Comparison of ENCODE assay signal across 28 cellular contexts in the genomic region with DNA sequence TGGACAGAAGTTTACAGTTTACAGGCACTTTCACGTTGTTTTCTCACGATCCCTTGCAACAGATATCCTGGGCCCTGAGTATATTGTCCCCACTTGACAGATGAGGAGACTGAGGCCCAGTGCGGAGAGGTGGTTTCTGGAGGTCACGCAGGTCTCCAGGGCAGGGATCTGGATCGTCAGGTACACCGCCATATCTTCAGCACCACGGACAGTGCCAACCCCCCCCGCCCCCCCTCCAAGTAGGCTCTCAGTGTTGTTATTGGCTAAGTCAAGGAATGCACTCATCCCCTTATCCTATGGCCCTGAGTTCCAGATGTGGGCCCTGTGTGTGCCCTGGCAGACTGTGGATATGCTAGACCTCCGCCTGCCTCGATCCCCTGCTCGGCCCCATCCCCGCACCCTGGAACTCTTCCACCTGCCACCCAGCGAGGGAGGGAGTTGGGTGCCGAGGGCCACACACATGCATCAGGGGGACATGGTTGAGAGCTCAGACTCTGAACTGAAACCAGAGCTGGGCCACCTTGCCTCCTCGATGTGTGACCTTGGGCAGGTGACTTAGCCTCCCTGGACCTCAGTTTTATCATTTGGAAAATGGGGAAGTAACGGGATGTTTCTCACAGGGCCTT. TPM values are rescaled to one million over a fixed set of nuclear protein-coding genes. Genes with fewer than 3 reads are reported as not detected.
DNase-seq lines count a peak whose midpoint lies in the region; ATAC-seq, FAIRE-seq and TF ChIP-seq lines count a peak whose summit lies in the region.
"Had no signal": no experiment of that assay in that cellular context is flagged by ENCODE, and none has a peak within 500 bp of the region (broad histone marks: within the 10 kb centered on the region; RNA-seq: fewer than 3 reads in every experiment).

No MANE protein-coding gene starts in this region.

- CTCF ChIA-PET in A549 (lab: Yijun Ruan, JAX): no interaction called here
- CTCF ChIA-PET in activated CD8-positive, alpha-beta T cell treated with anti-CD3 and anti-CD28 coated beads for 36 hours (lab: Charles Lee): no interaction called here

- no peaks in the 10 kb centered on the region for H3K9me3 Mint-ChIP-seq in activated CD8-positive, alpha-beta T cell treated with anti-CD3 and anti-CD28 coated beads for 36 hours
- H3K9me3 Mint-ChIP-seq: natural killer cell; T-helper 2 cell treated with Interferon-gamma antibody and Interleukin-4, amounts not matched to agents 5 μg/mL and 100 μg/mL, for 36 hours had no signal

- H3K4me1 ChIP-seq in A549: peaks cover 17% of the 10 kb centered on the region
- H3K4me1 ChIP-seq in OCI-LY3 (ENCODE audit: low read length): peaks cover 26% of the 10 kb centered on the region
- H3K4me1 ChIP-seq: colonic mucosa, parathyroid adenoma, right lobe of liver, SJSA1 had no signal

- no peak for ATAC-seq in A549
- ATAC-seq in activated CD8-positive, alpha-beta T cell treated with anti-CD3 and anti-CD28 coated beads for 36 hours: no peak
- ATAC-seq in HG03460 (IDR thresholded peaks at IDR 0.05; ENCODE audit: unreplicated experiment): no peak
- ATAC-seq: activated CD8-positive, alpha-beta memory T cell treated with anti-CD3 and anti-CD28 coated beads, Interleukin-2, amount 10 ng/mL, durations not matched to agents 7 days and 5 days; natural killer cell; right lobe of liver; stimulated activated naive B cell treated with anti-CD40 and anti-IgM and Interleukin-4, amounts not matched to agents 10 μg/mL and 1 μg/mL and 100 μg/mL, for 72 hours had no signal

- no peak for FAIRE-seq in A549 (lab: Jason Lieb, UNC)
- FAIRE-seq: endometrium, GM18507, kidney had no signal

- no peak overlapping the region for H3K4me3 Mint-ChIP-seq in activated CD8-positive, alpha-beta T cell treated with anti-CD3 and anti-CD28 coated beads for 36 hours
- H3K4me3 Mint-ChIP-seq: activated CD8-positive, alpha-beta memory T cell treated with anti-CD3 and anti-CD28 coated beads, Interleukin-2, amount 10 ng/mL, durations not matched to agents 7 days and 5 days; activated naive CD8-positive, alpha-beta T cell; CD8-positive, alpha-beta memory T cell; natural killer cell; stimulated activated naive B cell treated with anti-CD40 and anti-IgM and Interleukin-4, amounts not matched to agents 10 μg/mL and 1 μg/mL and 100 μg/mL, for 72 hours; T-helper 2 cell treated with Interferon-gamma antibody and Interleukin-4, amounts not matched to agents 5 μg/mL and 100 μg/mL, for 36 hours had no signal

- no peak for TF ChIP-seq EP300 in A549 (IDR thresholded peaks at IDR 0.05)

- WGBS in A549 (ENCODE audit: missing lambda C conversion rate): 62% methylated on average over 8 of the region's 16 CpGs

- H3K36me3 ChIP-seq in OCI-LY3 (replicated peaks; ENCODE audit: low read depth, low read length): no peaks in the 10 kb centered on the region
- H3K36me3 ChIP-seq: colonic mucosa, right lobe of liver, SJSA1 had no signal

- H3K9me3 ChIP-seq in A549: no peaks in the 10 kb centered on the region
- H3K9me3 ChIP-seq in OCI-LY3 (ENCODE audit: insufficient read depth, low read length): no peaks in the 10 kb centered on the region
- H3K9me3 ChIP-seq: colonic mucosa, right lobe of liver, SJSA1 had no signal

- no peaks in the 10 kb centered on the region for H3K79me2 ChIP-seq in OCI-LY3 (ENCODE audit: low read length)
- H3K79me2 ChIP-seq: parathyroid adenoma had no signal

- intact Hi-C loops in activated CD8-positive, alpha-beta T cell treated with anti-CD3 and anti-CD28 coated beads for 36 hours (cut with micrococcal nuclease): no loop called here

- H3K27me3 Mint-ChIP-seq in activated CD8-positive, alpha-beta T cell treated with anti-CD3 and anti-CD28 coated beads for 36 hours: peaks cover 11% of the 10 kb centered on the region

- H3K27ac Mint-ChIP-seq in activated CD8-positive, alpha-beta T cell treated with anti-CD3 and anti-CD28 coated beads for 36 hours: no peak overlapping the region
- H3K27ac Mint-ChIP-seq: activated CD8-positive, alpha-beta memory T cell treated with anti-CD3 and anti-CD28 coated beads, Interleukin-2, amount 10 ng/mL, durations not matched to agents 7 days and 5 days; activated naive CD8-positive, alpha-beta T cell; CD8-positive, alpha-beta memory T cell; natural killer cell; stimulated activated naive B cell treated with anti-CD40 and anti-IgM and Interleukin-4, amounts not matched to agents 10 μg/mL and 1 μg/mL and 100 μg/mL, for 72 hours; T-helper 2 cell treated with Interferon-gamma antibody and Interleukin-4, amounts not matched to agents 5 μg/mL and 100 μg/mL, for 36 hours had no signal

- no peak overlapping the region for H3K9ac ChIP-seq in OCI-LY3 (ENCODE audit: low read length)
- H3K9ac ChIP-seq: parathyroid adenoma had no signal

- TF ChIP-seq POLR2A in A549 (IDR thresholded peaks at IDR 0.05; ENCODE audit: low read length): no peak

- no peak overlapping the region for H2AFZ ChIP-seq in OCI-LY3 (ENCODE audit: low read depth, low read length)
- H2AFZ ChIP-seq: parathyroid adenoma had no signal

- TF ChIP-seq CTCF in A549 (IDR thresholded peaks at IDR 0.05) (no peak), OCI-LY3 (IDR thresholded peaks at IDR 0.05; ENCODE audit: low read depth, low read length) (no peak)
- TF ChIP-seq CTCF in activated CD8-positive, alpha-beta T cell treated with anti-CD3 and anti-CD28 coated beads for 36 hours (IDR thresholded peaks at IDR 0.05): no peak

- no peaks in the 10 kb centered on the region for H3K36me3 Mint-ChIP-seq in activated CD8-positive, alpha-beta T cell treated with anti-CD3 and anti-CD28 coated beads for 36 hours (ENCODE audit: low read depth)
- H3K36me3 Mint-ChIP-seq: activated CD8-positive, alpha-beta memory T cell treated with anti-CD3 and anti-CD28 coated beads, Interleukin-2, amount 10 ng/mL, durations not matched to agents 7 days and 5 days; activated naive CD8-positive, alpha-beta T cell; CD8-positive, alpha-beta memory T cell; natural killer cell; stimulated activated naive B cell treated with anti-CD40 and anti-IgM and Interleukin-4, amounts not matched to agents 10 μg/mL and 1 μg/mL and 100 μg/mL, for 72 hours had no signal

- H3K27ac ChIP-seq in A549 (no peak overlapping the region), OCI-LY3 (ENCODE audit: low read length) (no peak overlapping the region)
- H3K27ac ChIP-seq: colonic mucosa, parathyroid adenoma, right lobe of liver, SJSA1 had no signal

- H3K4me3 ChIP-seq in A549 (no peak overlapping the region), OCI-LY3 (ENCODE audit: low read length) (no peak overlapping the region)
- H3K4me3 ChIP-seq: colonic mucosa, right lobe of liver, SJSA1 had no signal

- no peaks in the 10 kb centered on the region for H3K4me1 Mint-ChIP-seq in activated CD8-positive, alpha-beta T cell treated with anti-CD3 and anti-CD28 coated beads for 36 hours (ENCODE audit: low read depth)
- H3K4me1 Mint-ChIP-seq: activated CD8-positive, alpha-beta memory T cell treated with anti-CD3 and anti-CD28 coated beads, Interleukin-2, amount 10 ng/mL, durations not matched to agents 7 days and 5 days; CD8-positive, alpha-beta memory T cell; natural killer cell had no signal

- POLR2A ChIA-PET in A549 (lab: Yijun Ruan, JAX): no interaction called here
- POLR2A ChIA-PET in activated CD8-positive, alpha-beta T cell treated with anti-CD3 and anti-CD28 coated beads for 36 hours (lab: Charles Lee): no interaction called here

- H4K20me1 ChIP-seq in OCI-LY3 (ENCODE audit: insufficient read depth, low read length): no peaks in the 10 kb centered on the region

- peaks cover 5% of the 10 kb centered on the region; the same call in 1 of the 2 replicates for H3K27me3 ChIP-seq in OCI-LY3 (ENCODE audit: low read depth, low read length)
- H3K27me3 ChIP-seq: colonic mucosa, right lobe of liver, SJSA1 had no signal

- DNase-seq in A549 (ENCODE audit: low read depth in 1 of 2, low spot score in 1 of 2) (peak in 1 of 2 experiments; percentile 13), Daoy (ENCODE audit: low read depth) (peak; percentile 33), iPS DF 19.7 (ENCODE audit: low read depth, low spot score) (peak; percentile 12), NCI-H1105 (lab: John Stamatoyannopoulos, UW) (no peak), NCI-H1092 treated with DMSO at 0.1 percent for 48 hours (lab: John Stamatoyannopoulos, UW) (no peak)
- DNase-seq in activated CD8-positive, alpha-beta T cell treated with anti-CD3 and anti-CD28 coated beads for 36 hours: no peak
- DNase-seq: activated CD4-positive, CD25-positive, alpha-beta regulatory T cell treated with anti-CD3 and anti-CD28 coated beads, Interleukin-2, amount 50 U/mL, for 72 hours; activated CD8-positive, alpha-beta memory T cell treated with anti-CD3 and anti-CD28 coated beads, Interleukin-2, amount 10 ng/mL, durations not matched to agents 7 days and 5 days; CD8-positive, alpha-beta memory T cell; colonic mucosa; DMS79 treated with DMSO at 0.1 percent for 48 hours; kidney; mesenchymal stem cell; natural killer cell; NCI-H2029 treated with DMSO at 0.1 percent for 48 hours; NCI-H446 treated with DMSO at 0.1 percent for 48 hours; stimulated activated naive B cell treated with anti-CD40 and anti-IgM and Interleukin-4, amounts not matched to agents 10 μg/mL and 1 μg/mL and 100 μg/mL, for 72 hours had no signal

- TF ChIP-seq RAD21 in A549 (conservative IDR thresholded peaks at IDR 0.05 in 1 of 2, IDR thresholded peaks at IDR 0.05 in 1 of 2): no peak

- no peak overlapping the region for H3K4me2 ChIP-seq in A549
- H3K4me2 ChIP-seq in OCI-LY3 (ENCODE audit: low read length): peak overlapping the region; percentile 29

RNA-seq across cellular contexts. Expression of a gene that starts 37.5 kb away (rescaled TPM):
- not detected in 2 replicates for polyA plus RNA-seq in A549 (2011; rRNA removed)
- not detected in 2 replicates for polyA plus RNA-seq in A549 (2012; cell fraction: cytosol; rRNA removed)
- not detected in 2 replicates for polyA plus RNA-seq in A549 (2012; cell fraction: nucleus; rRNA removed)
- polyA plus RNA-seq in A549 (2017; fragmentation: RNase III; extraction: RNeasy Plus Mini Kit Qiagen cat#74134 plus additional on column Dnase treatment): not detected in 3 replicates
- polyA minus RNA-seq in A549 (2011; rRNA and poly(A)+ RNA removed): not detected in 2 replicates
- not detected in 2 replicates for total RNA-seq in Daoy (2014; rRNA removed; shearing (Covaris generic))
- total RNA-seq in activated CD8-positive, alpha-beta T cell treated with anti-CD3 and anti-CD28 coated beads for 36 hours: not detected
- total RNA-seq: activated CD8-positive, alpha-beta memory T cell treated with anti-CD3 and anti-CD28 coated beads, Interleukin-2, amount 10 ng/mL, durations not matched to agents 7 days and 5 days; CD8-positive, alpha-beta memory T cell; kidney; M059J; natural killer cell; OCI-LY7; SJSA1 had no signal
- polyA plus RNA-seq: CD8-positive, alpha-beta memory T cell had no signal

Comparison
In these comparisons a context has a peak if more than half of its experiments do, and no peak if none do; other contexts are left out.
1. DNase-seq: peak in Daoy (single experiment) and iPS DF 19.7 (single experiment); none in activated CD8-positive, alpha-beta T cell treated with anti-CD3 and anti-CD28 coated beads for 36 hours (single experiment), NCI-H1105 (single experiment) and NCI-H1092 treated with DMSO at 0.1 percent for 48 hours (single experiment).